21 cellular contexts compared by ENCODE assay signal in the genomic region with DNA sequence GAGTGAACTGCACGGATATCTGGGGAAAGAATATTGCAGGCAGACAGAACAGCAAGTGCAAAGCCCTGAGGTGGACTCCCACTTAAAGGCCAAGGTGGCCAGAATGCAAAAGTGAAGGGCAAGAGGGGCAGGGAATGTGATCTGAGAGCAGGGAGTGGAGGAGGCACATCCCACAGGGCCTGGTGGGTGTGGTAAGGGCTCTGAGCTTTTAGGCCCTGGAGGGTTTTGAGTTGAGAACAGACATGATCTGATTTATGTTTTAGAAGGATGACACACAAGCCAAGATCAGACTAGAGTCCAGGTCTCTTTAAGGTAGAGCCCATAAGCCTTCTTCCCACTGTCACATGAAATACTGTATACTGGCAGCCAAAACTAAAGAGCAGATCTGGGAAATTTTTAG.
DNase-seq lines count a peak whose midpoint lies in the region; ATAC-seq, FAIRE-seq and TF ChIP-seq lines count a peak whose summit lies in the region.
"Had no signal": no experiment of that assay in that cellular context is flagged by ENCODE, and none has a peak within 500 bp of the region (broad histone marks: within the 10 kb centered on the region; RNA-seq: fewer than 3 reads in every experiment).

No MANE protein-coding gene starts in this region.

- no peak overlapping the region for H4K8ac ChIP-seq in mesendoderm (ENCODE audit: low read depth, low read length)

- no peaks in the 10 kb centered on the region for H3K36me3 Mint-ChIP-seq in MCF 10A (ENCODE audit: insufficient read depth, unreplicated experiment)
- H3K36me3 Mint-ChIP-seq: memory B cell; naive thymus-derived CD8-positive, alpha-beta T cell had no signal

- FAIRE-seq in bronchial epithelial cell (lab: Jason Lieb, UNC): no peak
- FAIRE-seq: G401.6, urothelium cell line had no signal

- DNase-seq in MCF 10A (ENCODE audit: unreplicated experiment) (peak; percentile 58), breast epithelium (ENCODE audit: low spot score in 2 of 2) (no peak), bronchial epithelial cell (ENCODE audit: low read depth) (peak; percentile 66), mesendoderm (no peak), uterus (no peak), right cardiac atrium (no peak), NOMO-1 (lab: John Stamatoyannopoulos, UW; ENCODE audit: unreplicated experiment in 2 of 2) (no peak), NCI-H1930 (lab: John Stamatoyannopoulos, UW) (no peak)
- DNase-seq: activated B cell treated with CpG ODN at 0.5 μM for 24 hours; activated CD4-positive, alpha-beta memory T cell treated with anti-CD3 and anti-CD28 coated beads, Interleukin-2, amount 10 ng/mL, durations not matched to agents 7 days and 5 days; activated naive CD4-positive, alpha-beta T cell treated with anti-CD3 and anti-CD28 coated beads for 36 hours; activated T-cell treated with anti-CD3 and anti-CD28 coated beads, Interleukin-2, amount 50 U/mL, for 1 hour; effector memory CD8-positive, alpha-beta T cell; naive thymus-derived CD8-positive, alpha-beta T cell; NCI-H526 had no signal

- no peaks in the 10 kb centered on the region for H3K27me3 Mint-ChIP-seq in MCF 10A (ENCODE audit: insufficient read depth, unreplicated experiment)
- H3K27me3 Mint-ChIP-seq: activated B cell treated with CpG ODN at 0.5 μM for 24 hours; activated CD4-positive, alpha-beta memory T cell treated with anti-CD3 and anti-CD28 coated beads, Interleukin-2, amount 10 ng/mL, durations not matched to agents 7 days and 5 days; effector memory CD8-positive, alpha-beta T cell; memory B cell; naive thymus-derived CD8-positive, alpha-beta T cell had no signal

- no CpG with 5 or more reads among the region's 1 CpG for WGBS in mesendoderm (ENCODE audit: extremely low coverage, insufficient coverage, low lambda C conversion rate)
- 71% methylated on average over 1 of the region's 1 CpG for WGBS in right cardiac atrium

- H3K27me3 ChIP-seq in breast epithelium (no peaks in the 10 kb centered on the region), bronchial epithelial cell (ENCODE audit: control insufficient read depth, insufficient read depth, low read length) (no peaks in the 10 kb centered on the region), mesendoderm (ENCODE audit: insufficient read depth, low read length, poor library complexity) (no peaks in the 10 kb centered on the region), uterus (no peaks in the 10 kb centered on the region), right cardiac atrium (ENCODE audit: control insufficient read depth, insufficient read depth) (no peaks in the 10 kb centered on the region)
- H3K27me3 ChIP-seq: ascending aorta, BLaER1 had no signal

- POLR2A ChIA-PET in MCF 10A (lab: Yijun Ruan, JAX): interaction anchor here (0.6 to 19.7 kb wide), 24 partner anchors 12 to 672 kb away, joined by 3 to 497 read pairs (median 9); partner anchors contain the start of genes SLC38A1 and SLC38A2

- H3K18ac ChIP-seq in mesendoderm (ENCODE audit: low read length): no peak overlapping the region

- no peak overlapping the region for H3K4me3 Mint-ChIP-seq in MCF 10A (ENCODE audit: unreplicated experiment)
- H3K4me3 Mint-ChIP-seq: activated B cell treated with CpG ODN at 0.5 μM for 24 hours; activated CD4-positive, alpha-beta memory T cell treated with anti-CD3 and anti-CD28 coated beads, Interleukin-2, amount 10 ng/mL, durations not matched to agents 7 days and 5 days; activated naive CD4-positive, alpha-beta T cell treated with anti-CD3 and anti-CD28 coated beads for 36 hours; effector memory CD8-positive, alpha-beta T cell; memory B cell; naive thymus-derived CD8-positive, alpha-beta T cell had no signal

- H3K27ac ChIP-seq in breast epithelium (no peak overlapping the region), mesendoderm (ENCODE audit: low read depth, low read length) (no peak overlapping the region), uterus (peak overlapping the region; percentile 71 to 80), right cardiac atrium (ENCODE audit: low read length) (no peak overlapping the region)
- H3K27ac ChIP-seq: ascending aorta, BLaER1 had no signal

- no peak overlapping the region for H3K4me2 ChIP-seq in mesendoderm (ENCODE audit: low read length)
- H3K4me2 ChIP-seq: BLaER1 had no signal

- no peak for TF ChIP-seq POLR2A in breast epithelium (IDR thresholded peaks at IDR 0.05)
- no peak for TF ChIP-seq POLR2A in uterus (IDR thresholded peaks at IDR 0.05)

- no peak for ATAC-seq in right cardiac atrium
- ATAC-seq: effector memory CD8-positive, alpha-beta T cell; naive thymus-derived CD8-positive, alpha-beta T cell had no signal

- no peaks in the 10 kb centered on the region for H3K79me2 ChIP-seq in mesendoderm (ENCODE audit: control insufficient read depth, insufficient read depth, low read length)

- intact Hi-C loops in MCF 10A (cut with micrococcal nuclease) (loop anchor here (5.0 kb wide), 2 partner anchors 231 to 396 kb away; partner anchors contain the start of gene SLC38A1), breast epithelium (cut with DNase I; ENCODE audit: low total_unique reads) (no loop called here), uterus (cut with DNase I; ENCODE audit: low total_unique reads) (loop anchor here (10.0 kb wide), 1 partner anchor 288 kb away; the partner anchor contains the start of gene SLC38A2), right cardiac atrium (cut with DNase I) (loop anchor here in 2 of 4 donors (5.0 to 10.0 kb wide), 3 partner anchors 128 to 508 kb away; partner anchors contain the start of gene SLC38A2 (in 2 of the 2))

- H3K4me3 ChIP-seq in breast epithelium (no peak overlapping the region), bronchial epithelial cell (ENCODE audit: low read depth, low read length) (no peak overlapping the region), mesendoderm (ENCODE audit: low read length) (no peak overlapping the region), uterus (no peak overlapping the region), right cardiac atrium (ENCODE audit: low read length) (no peak overlapping the region)
- H3K4me3 ChIP-seq: ascending aorta, BLaER1, HAP-1 had no signal

- H3K9me3 ChIP-seq in breast epithelium (no peaks in the 10 kb centered on the region), uterus (no peaks in the 10 kb centered on the region), right cardiac atrium (ENCODE audit: control insufficient read depth, low read length) (no peaks in the 10 kb centered on the region)
- H3K9me3 ChIP-seq: ascending aorta, BLaER1, HAP-1 had no signal

- no peaks in the 10 kb centered on the region for H3K9me3 Mint-ChIP-seq in MCF 10A (ENCODE audit: unreplicated experiment)
- H3K9me3 Mint-ChIP-seq: activated B cell treated with CpG ODN at 0.5 μM for 24 hours; activated CD4-positive, alpha-beta memory T cell treated with anti-CD3 and anti-CD28 coated beads, Interleukin-2, amount 10 ng/mL, durations not matched to agents 7 days and 5 days; activated naive CD4-positive, alpha-beta T cell treated with anti-CD3 and anti-CD28 coated beads for 36 hours; effector memory CD8-positive, alpha-beta T cell; memory B cell; naive thymus-derived CD8-positive, alpha-beta T cell had no signal

- peaks cover 5 to 6% of the 10 kb centered on the region in 2 donors for H3K4me1 ChIP-seq in breast epithelium
- peaks cover 11% of the 10 kb centered on the region for H3K4me1 ChIP-seq in mesendoderm (ENCODE audit: control insufficient read depth, low read depth, low read length)
- H3K4me1 ChIP-seq in uterus: peaks cover 0 to 25% of the 10 kb centered on the region in 2 donors
- no peaks in the 10 kb centered on the region for H3K4me1 ChIP-seq in right cardiac atrium (ENCODE audit: control insufficient read depth, insufficient read depth, low read length)
- H3K4me1 ChIP-seq: BLaER1 had no signal

- peaks cover 63% of the 10 kb centered on the region for H3K4me1 Mint-ChIP-seq in MCF 10A (ENCODE audit: insufficient read depth, unreplicated experiment)

- H3K9ac ChIP-seq in mesendoderm (ENCODE audit: low read length): no peak overlapping the region
- H3K9ac ChIP-seq: BLaER1 had no signal

- H2AK5ac ChIP-seq in mesendoderm (ENCODE audit: low read length): peak overlapping the region; percentile 14

- CTCF ChIA-PET in MCF 10A (lab: Yijun Ruan, JAX): interaction anchor here (0.6 to 2.1 kb wide), 6 partner anchors 11 to 293 kb away, joined by 3 to 11 read pairs (median 6); no protein-coding TSS in a partner anchor

- peak overlapping the region; percentile 59 for H3K27ac Mint-ChIP-seq in MCF 10A (ENCODE audit: low read depth, unreplicated experiment)
- H3K27ac Mint-ChIP-seq: activated B cell treated with CpG ODN at 0.5 μM for 24 hours; activated CD4-positive, alpha-beta memory T cell treated with anti-CD3 and anti-CD28 coated beads, Interleukin-2, amount 10 ng/mL, durations not matched to agents 7 days and 5 days; activated naive CD4-positive, alpha-beta T cell treated with anti-CD3 and anti-CD28 coated beads for 36 hours; effector memory CD8-positive, alpha-beta T cell; memory B cell had no signal

- H3K36me3 ChIP-seq in breast epithelium (no peaks in the 10 kb centered on the region), bronchial epithelial cell (ENCODE audit: control insufficient read depth, insufficient read depth, low read length) (no peaks in the 10 kb centered on the region), mesendoderm (ENCODE audit: control insufficient read depth, insufficient read depth, low read length) (no peaks in the 10 kb centered on the region), uterus (no peaks in the 10 kb centered on the region)
- H3K36me3 ChIP-seq: ascending aorta, BLaER1, HAP-1 had no signal

- H3K4ac ChIP-seq in mesendoderm (ENCODE audit: low read depth, low read length): no peak overlapping the region

- no TSS peak for BruUV-seq in MCF 10A (replicated peaks; lab: Mats Ljungman, UMichigan)

- no peak overlapping the region for H3K56ac ChIP-seq in mesendoderm (ENCODE audit: low read length)

- no peak for TF ChIP-seq CTCF in MCF 10A (IDR thresholded peaks at IDR 0.05; ENCODE audit: unreplicated experiment)
- TF ChIP-seq CTCF in breast epithelium (IDR thresholded peaks at IDR 0.05): no peak
- TF ChIP-seq CTCF in bronchial epithelial cell (IDR thresholded peaks at IDR 0.05; ENCODE audit: insufficient read depth, low read length, severe bottlenecking): no peak
- TF ChIP-seq CTCF in uterus (IDR thresholded peaks at IDR 0.05): no peak

- no peak overlapping the region for H3K23ac ChIP-seq in mesendoderm (ENCODE audit: low read length)

- no peak overlapping the region for H2BK15ac ChIP-seq in mesendoderm (replicated peaks; ENCODE audit: low read depth)

- H2BK120ac ChIP-seq in mesendoderm (ENCODE audit: low read depth, low read length): no peak overlapping the region

- no peak overlapping the region for H4K5ac ChIP-seq in mesendoderm (ENCODE audit: low read length)

- no peaks in the 10 kb centered on the region for H3K79me1 ChIP-seq in mesendoderm (ENCODE audit: low read length)

- peak overlapping the region; percentile 47 for H2BK5ac ChIP-seq in mesendoderm (ENCODE audit: low read length)

Comparison
In these comparisons a context has a peak if more than half of its experiments do, and no peak if none do; other contexts are left out.
1. DNase-seq: peak in MCF 10A (single experiment) and bronchial epithelial cell (single experiment); none in breast epithelium (0 of 2), mesendoderm (single experiment), uterus (0 of 2), right cardiac atrium (0 of 3), NOMO-1 (0 of 2) and NCI-H1930 (0 of 2).
2. H3K27ac ChIP-seq: peak in uterus (2 of 2); none in breast epithelium (0 of 2), mesendoderm (single experiment) and right cardiac atrium (single experiment).